ENCODE assay signal across 1 cellular context in genomic region chr11:6298605-6299004, GRCh38.
TF ChIP-seq lines count a peak whose summit lies in the region.

No MANE protein-coding gene starts in this region.

TF ChIP-seq in SK-N-SH treated with all-trans-retinoic acid at 6 μM for 48 hours, 23 proteins besides CTCF, POLR2A, EP300 and RAD21 (continued from another document):
- no peak for TF ChIP-seq TSHZ2 (CRISPR knock-in tag; IDR thresholded peaks at IDR 0.05)
- TF ChIP-seq OSR1 (CRISPR knock-in tag; IDR thresholded peaks at IDR 0.05): no peak
- no peak for TF ChIP-seq ZFP30 (CRISPR knock-in tag; IDR thresholded peaks at IDR 0.05)
